In genomic region chr5:94326579-94326978, GRCh38 we compare ENCODE assay signal across 19 cellular contexts.
"Had no signal": no experiment of that assay in that cellular context is flagged by ENCODE, and none has a peak within 500 bp of the region (broad histone marks: within the 10 kb centered on the region; RNA-seq: fewer than 3 reads in every experiment).

No MANE protein-coding gene starts in this region.

- H3K4me3 Mint-ChIP-seq: activated T-helper 17 cell treated with anti-CD3 and anti-CD28 coated beads, Interleukin-2, amount 50 U/mL, for 72 hours; effector memory CD8-positive, alpha-beta T cell; nephron had no signal

- DNase-seq: activated CD4-positive, CD25-positive, alpha-beta regulatory T cell treated with anti-CD3 and anti-CD28 coated beads, Interleukin-2, amount 50 U/mL, for 72 hours; activated naive CD4-positive, alpha-beta T cell treated with Interleukin-2 at 50 U/mL for 16 hours; anterior cingulate cortex; dermis blood vessel endothelial cell; effector memory CD8-positive, alpha-beta T cell; foreskin melanocyte; head of caudate nucleus; kidney glomerular epithelial cell; mesenchymal stem cell; stimulated activated CD4-positive, alpha-beta T cell treated with anti-CD3 and anti-CD28 coated beads, Interleukin-4, amount 100 ng/mL, for 4 hours; stimulated activated CD8-positive, alpha-beta memory T cell treated with anti-CD3 and anti-CD28 coated beads, Interleukin-4, amount 100 ng/mL, for 48 hours; stimulated activated naive CD4-positive, alpha-beta T cell treated with Interleukin-2 at 50 U/mL for 16 hours; transverse colon had no signal

- H3K27ac ChIP-seq: epithelial cell of prostate, prostate gland, transverse colon had no signal

- H3K27me3 Mint-ChIP-seq: activated T-helper 17 cell treated with anti-CD3 and anti-CD28 coated beads, Interleukin-2, amount 50 U/mL, for 72 hours; effector memory CD8-positive, alpha-beta T cell had no signal

- H3K4me2 ChIP-seq: smooth muscle cell had no signal

- H3K27me3 ChIP-seq: transverse colon had no signal

- H3K4me1 ChIP-seq: prostate gland, transverse colon had no signal

- H3K36me3 ChIP-seq: prostate gland, transverse colon had no signal

- H3K4me3 ChIP-seq: prostate gland, smooth muscle cell, transverse colon had no signal

- H3K4me1 Mint-ChIP-seq: activated T-helper 17 cell treated with anti-CD3 and anti-CD28 coated beads, Interleukin-2, amount 50 U/mL, for 72 hours; nephron had no signal

- ATAC-seq: activated T-helper 17 cell treated with anti-CD3 and anti-CD28 coated beads, Interleukin-2, amount 50 U/mL, for 72 hours; effector memory CD8-positive, alpha-beta T cell; right cardiac atrium had no signal

- H3K27ac Mint-ChIP-seq: activated T-helper 17 cell treated with anti-CD3 and anti-CD28 coated beads, Interleukin-2, amount 50 U/mL, for 72 hours; effector memory CD8-positive, alpha-beta T cell; nephron had no signal

- H3K9me3 ChIP-seq: prostate gland had no signal
